Comparison of ENCODE assay signal across 1 cellular context in genomic region chr6:36660771-36661471, GRCh38.
TF ChIP-seq lines count a peak whose summit lies in the region.

No MANE protein-coding gene starts in this region.

TF ChIP-seq in K562, 482 proteins besides CTCF, POLR2A, EP300 and RAD21 (continued from another document and continues in another):
- 0 out of 2 replicates have a peak, but pooled peaks have one; percentile 21 for TF ChIP-seq ZNF407 (IDR thresholded peaks at IDR 0.05; ENCODE audit: low read depth)
- TF ChIP-seq DPF2 (IDR thresholded peaks at IDR 0.05), result peak; percentile 60
- peak; percentile 51; the same call in 1 of the 2 replicates for TF ChIP-seq E2F3 (CRISPR knock-in tag; IDR thresholded peaks at IDR 0.05)
- peak; percentile 25; the same call in 1 of the 2 replicates for TF ChIP-seq GABPA (tag; conservative IDR thresholded peaks at IDR 0.05; ENCODE audit: low read depth)
- TF ChIP-seq RREB1 (CRISPR knock-in tag; IDR thresholded peaks at IDR 0.05), result 0 out of 2 replicates have a peak, but pooled peaks have one; percentile 74
- peak; percentile 98 for TF ChIP-seq CXXC5 (CRISPR knock-in tag; IDR thresholded peaks at IDR 0.05)
- TF ChIP-seq DACH1 (IDR thresholded peaks at IDR 0.05; ENCODE audit: partially characterized antibody), result peak; percentile 3
- TF ChIP-seq PHB2 (IDR thresholded peaks at IDR 0.05; ENCODE audit: low read depth), result 0 out of 2 replicates have a peak, but pooled peaks have one; percentile 42
- TF ChIP-seq ESRRA (IDR thresholded peaks at IDR 0.05; ENCODE audit: borderline replicate concordance, low read depth), result peak; percentile 89
- peak; percentile 41; the same call in 1 of the 2 replicates for TF ChIP-seq OTX1 (CRISPR knock-in tag; IDR thresholded peaks at IDR 0.05)
- TF ChIP-seq ZNF507 (tag; conservative IDR thresholded peaks at IDR 0.05), result no peak
- peak; percentile 69 for TF ChIP-seq ZFX (CRISPR knock-in tag; IDR thresholded peaks at IDR 0.05)
- TF ChIP-seq DIDO1 (tag; IDR thresholded peaks at IDR 0.05; ENCODE audit: low read depth), result 0 out of 2 replicates have a peak, but pooled peaks have one; percentile 32
- TF ChIP-seq NCOR1 (IDR thresholded peaks at IDR 0.05), result peak; percentile 66
- TF ChIP-seq PATZ1 (CRISPR knock-in tag; IDR thresholded peaks at IDR 0.05; ENCODE audit: borderline replicate concordance), result no peak
- TF ChIP-seq SMAD4 (CRISPR knock-in tag; conservative IDR thresholded peaks at IDR 0.05), result peak; percentile 97
- peak; percentile 81; the same call in 1 of the 2 replicates for TF ChIP-seq TFAP4 (CRISPR knock-in tag; IDR thresholded peaks at IDR 0.05; ENCODE audit: borderline replicate concordance)
- peak; percentile 85; the same call in 1 of the 2 replicates for TF ChIP-seq ZNF511 (CRISPR knock-in tag; IDR thresholded peaks at IDR 0.05)
- no peak for TF ChIP-seq FOXK1 (CRISPR knock-in tag; IDR thresholded peaks at IDR 0.05; ENCODE audit: borderline replicate concordance)
- peak in 1 of 2 experiments; percentile 58; a peak in 2 of 4 replicates for TF ChIP-seq SRF (CRISPR knock-in tag; IDR thresholded peaks at IDR 0.05)
- 0 out of 2 replicates have a peak, but pooled peaks have one; percentile 42 for TF ChIP-seq HDAC6 (IDR thresholded peaks at IDR 0.05; ENCODE audit: low read depth, low read length)
- 0 out of 2 replicates have a peak, but pooled peaks have one; percentile 8 for TF ChIP-seq ZNF175 (CRISPR knock-in tag; IDR thresholded peaks at IDR 0.05; ENCODE audit: low read depth)
- TF ChIP-seq SMARCA4 (IDR thresholded peaks at IDR 0.05), result peak; percentile 43; the same call in 1 of the 2 replicates
- TF ChIP-seq HDGF (IDR thresholded peaks at IDR 0.05), result peak; percentile 86; the same call in 1 of the 2 replicates
- TF ChIP-seq SMARCC2 (IDR thresholded peaks at IDR 0.05; ENCODE audit: low read depth), result no peak
- peak; percentile 84; the same call in 1 of the 2 replicates for TF ChIP-seq MTA3 (IDR thresholded peaks at IDR 0.05; ENCODE audit: borderline replicate concordance)
- peak; percentile 68; the same call in 1 of the 2 replicates for TF ChIP-seq RB1 (IDR thresholded peaks at IDR 0.05; ENCODE audit: low read depth)
- no peak for TF ChIP-seq SREBF1 (IDR thresholded peaks at IDR 0.05; ENCODE audit: borderline replicate concordance, low read depth, low read length)
- peak; percentile 74; the same call in 1 of the 2 replicates for TF ChIP-seq NKRF (IDR thresholded peaks at IDR 0.05; ENCODE audit: borderline replicate concordance)
- peak; percentile 22; the same call in 1 of the 2 replicates for TF ChIP-seq ZNF24 (IDR thresholded peaks at IDR 0.05)
- TF ChIP-seq NFIC (IDR thresholded peaks at IDR 0.05), result peak; percentile 86
- TF ChIP-seq ELF4 (CRISPR knock-in tag; IDR thresholded peaks at IDR 0.05), result peak; percentile 77; the same call in 1 of the 2 replicates
- peak; percentile 85 to 87 for TF ChIP-seq NRF1 (conservative IDR thresholded peaks at IDR 0.05 in 1 of 2, IDR thresholded peaks at IDR 0.05 in 1 of 2)
- TF ChIP-seq TOE1 (IDR thresholded peaks at IDR 0.05; ENCODE audit: borderline replicate concordance), result peak; percentile 60
- TF ChIP-seq TOE1 (CRISPR knock-in tag; IDR thresholded peaks at IDR 0.05; ENCODE audit: borderline replicate concordance, low read depth), result no peak
- 0 out of 2 replicates have a peak, but pooled peaks have one; percentile 42 for TF ChIP-seq HIVEP1 (CRISPR knock-in tag; IDR thresholded peaks at IDR 0.05)
- TF ChIP-seq FUS (optimal IDR thresholded peaks at IDR 0.05; ENCODE audit: low read depth, low read length), result no peak
- TF ChIP-seq NR2F6 (CRISPR knock-in tag; IDR thresholded peaks at IDR 0.05), result peak; percentile 67; the same call in 1 of the 2 replicates
- TF ChIP-seq TEAD1 (CRISPR knock-in tag; IDR thresholded peaks at IDR 0.05), result peak in 1 of 2 experiments; percentile 86; a peak in 2 of 4 replicates
- TF ChIP-seq WHSC1 (IDR thresholded peaks at IDR 0.05; ENCODE audit: low read length), result no peak
- TF ChIP-seq CREB1 (IDR thresholded peaks at IDR 0.05), result peak; percentile 41; the same call in 1 of the 2 replicates
- TF ChIP-seq CREB1 (CRISPR knock-in tag; IDR thresholded peaks at IDR 0.05), result peak; percentile 68; the same call in 1 of the 2 replicates
- TF ChIP-seq ZNF584 (CRISPR knock-in tag; IDR thresholded peaks at IDR 0.05; ENCODE audit: low read depth), result no peak
- no peak for TF ChIP-seq STAT5B (CRISPR knock-in tag; IDR thresholded peaks at IDR 0.05)
- no peak for TF ChIP-seq PHB (CRISPR knock-in tag; IDR thresholded peaks at IDR 0.05)
- TF ChIP-seq SP1 (CRISPR knock-in tag; IDR thresholded peaks at IDR 0.05), result peak; percentile 29; the same call in 1 of the 2 replicates
- TF ChIP-seq MYBL2 (IDR thresholded peaks at IDR 0.05; ENCODE audit: low read depth), result peak; percentile 43; the same call in 1 of the 2 replicates
- no peak for TF ChIP-seq MYBL2 (CRISPR knock-in tag; IDR thresholded peaks at IDR 0.05; ENCODE audit: borderline replicate concordance)
